Comparison of ENCODE assay signal across 9 cellular contexts in genomic region chr3:44647771-44648170, GRCh38. TPM values are rescaled to one million over a fixed set of nuclear protein-coding genes. Genes with fewer than 3 reads are reported as not detected.
DNase-seq lines count a peak whose midpoint lies in the region; ATAC-seq, FAIRE-seq and TF ChIP-seq lines count a peak whose summit lies in the region.
"Had no signal": no experiment of that assay in that cellular context is flagged by ENCODE, and none has a peak within 500 bp of the region (broad histone marks: within the 10 kb centered on the region; RNA-seq: fewer than 3 reads in every experiment).

No MANE protein-coding gene starts in this region.

- H3K9me3 ChIP-seq in SJCRH30 (replicated peaks) (peaks cover 5% of the 10 kb centered on the region; the same call in 1 of the 2 replicates), skeletal muscle satellite cell (replicated peaks; ENCODE audit: low read length) (peaks cover 10% of the 10 kb centered on the region), pancreas (no peaks in the 10 kb centered on the region)

- peaks cover 41% of the 10 kb centered on the region for H3K9me3 Mint-ChIP-seq in activated T-cell treated with anti-CD3 and anti-CD28 coated beads, Interleukin-2, amount 50 U/mL, for 4 hours
- no peaks in the 10 kb centered on the region for H3K9me3 Mint-ChIP-seq in endothelial cell (ENCODE audit: unreplicated experiment)

- H3K36me3 ChIP-seq in SJCRH30 (peaks cover 50% of the 10 kb centered on the region), skeletal muscle satellite cell (ENCODE audit: insufficient read depth, low read length) (peaks cover 35% of the 10 kb centered on the region), pancreas (peaks cover 0 to 14% (median 6%) of the 10 kb centered on the region in 3 donors)

- H3K27ac ChIP-seq in SJCRH30, result no peak overlapping the region
- no peak overlapping the region for H3K27ac ChIP-seq in pancreas

- peak overlapping the region; percentile 83 for H3K4me2 ChIP-seq in skeletal muscle satellite cell (ENCODE audit: low read length)

- no peaks in the 10 kb centered on the region for H3K27me3 ChIP-seq in SJCRH30
- no peaks in the 10 kb centered on the region for H3K27me3 ChIP-seq in skeletal muscle satellite cell (ENCODE audit: control insufficient read depth, insufficient read depth, low read length)
- no peaks in the 10 kb centered on the region for H3K27me3 ChIP-seq in pancreas

- H3K27me3 Mint-ChIP-seq in activated T-cell treated with anti-CD3 and anti-CD28 coated beads, Interleukin-2, amount 50 U/mL, for 4 hours (ENCODE audit: low read depth), result no peaks in the 10 kb centered on the region
- H3K27me3 Mint-ChIP-seq in endothelial cell (ENCODE audit: unreplicated experiment), result no peaks in the 10 kb centered on the region

- H3K4me3 ChIP-seq in SJCRH30 (peak overlapping the region; percentile 91), skeletal muscle satellite cell (ENCODE audit: low read length) (no peak overlapping the region), pancreas (no peak overlapping the region)

- no peak for FAIRE-seq in pancreas (lab: Jason Lieb, UNC)

- no peak for TF ChIP-seq CTCF in endothelial cell (IDR thresholded peaks at IDR 0.05; ENCODE audit: unreplicated experiment)
- no peak for TF ChIP-seq CTCF in pancreas (IDR thresholded peaks at IDR 0.05)

- no peak for DNase-seq in activated T-cell treated with anti-CD3 and anti-CD28 coated beads, Interleukin-2, amount 50 U/mL, for 4 hours
- DNase-seq in activated T-cell treated with anti-CD3 and anti-CD28 coated beads, Interleukin-2, amount 50 U/mL, for 48 hours, result no peak
- no peak for DNase-seq in SJCRH30
- DNase-seq in endothelial cell (ENCODE audit: low spot score), result no peak
- no peak for DNase-seq in pancreas
- DNase-seq in cerebellar cortex (ENCODE audit: low spot score), result no peak
- DNase-seq: SIG-M5 had no signal

- H3K9ac ChIP-seq in skeletal muscle satellite cell (ENCODE audit: low read depth, low read length), result no peak overlapping the region

- peaks cover 17% of the 10 kb centered on the region for H3K36me3 Mint-ChIP-seq in activated T-cell treated with anti-CD3 and anti-CD28 coated beads, Interleukin-2, amount 50 U/mL, for 4 hours (ENCODE audit: insufficient read depth)
- H3K36me3 Mint-ChIP-seq in endothelial cell (ENCODE audit: low read depth, unreplicated experiment), result peaks cover 28% of the 10 kb centered on the region

- ATAC-seq in activated T-cell treated with anti-CD3 and anti-CD28 coated beads, Interleukin-2, amount 50 U/mL, for 4 hours, result no peak
- ATAC-seq in pancreas, result no peak
- no peak for ATAC-seq in HG03095 (IDR thresholded peaks at IDR 0.05; ENCODE audit: unreplicated experiment)

- H3K4me1 ChIP-seq in SJCRH30 (no peaks in the 10 kb centered on the region), skeletal muscle satellite cell (ENCODE audit: control insufficient read depth, insufficient read depth, low read length) (peaks cover 7% of the 10 kb centered on the region), pancreas (peaks cover 0 to 6% (median 6%) of the 10 kb centered on the region in 3 donors)

- peak overlapping the region; percentile 96 for H3K27ac Mint-ChIP-seq in endothelial cell (ENCODE audit: unreplicated experiment)

- peak overlapping the region; percentile 83 for H3K4me3 Mint-ChIP-seq in activated T-cell treated with anti-CD3 and anti-CD28 coated beads, Interleukin-2, amount 50 U/mL, for 4 hours
- peak overlapping the region; percentile 96 for H3K4me3 Mint-ChIP-seq in endothelial cell (ENCODE audit: unreplicated experiment)

- WGBS in pancreas, 2 donors, result 94 to 95% methylated on average over 1 of the region's 1 CpG

- intact Hi-C loops in pancreas (cut with DNase I), result no loop called here

- H3K4me1 Mint-ChIP-seq in activated T-cell treated with anti-CD3 and anti-CD28 coated beads, Interleukin-2, amount 50 U/mL, for 4 hours (ENCODE audit: low read depth), result peaks cover 9% of the 10 kb centered on the region
- peaks cover 10% of the 10 kb centered on the region for H3K4me1 Mint-ChIP-seq in endothelial cell (ENCODE audit: unreplicated experiment)

RNA-seq across cellular contexts. Expression of gene ZNF35, which starts 0.8 kb away (rescaled TPM):
- total RNA-seq in activated T-cell treated with anti-CD3 and anti-CD28 coated beads, Interleukin-2, amount 50 U/mL, for 4 hours, result 1 to 10 TPM; 5.3 to 6.7 (median 6.6) TPM
- 17.0 and 18.7 TPM in 2 replicates for total RNA-seq in SJCRH30 (2014; rRNA removed; shearing (Covaris generic))
- total RNA-seq in endothelial cell (ENCODE audit: unreplicated experiment) (29.1 TPM), pancreas (1 to 10 TPM; 2.6 to 5.1 (median 3.0) TPM)
- 10.0 and 12.2 TPM in 2 replicates for total RNA-seq in skeletal muscle satellite cell (2012; rRNA removed)
- polyA plus RNA-seq in pancreas, result 1 to 10 TPM; 1.8 to 3.1 TPM

RNA-seq across cellular contexts. Expression of gene ZNF197, which starts 22.9 kb away (rescaled TPM):
- 1 to 10 TPM; 7.2 to 8.2 (median 7.6) TPM for total RNA-seq in activated T-cell treated with anti-CD3 and anti-CD28 coated beads, Interleukin-2, amount 50 U/mL, for 4 hours
- 16.8 and 22.5 TPM in 2 replicates for total RNA-seq in SJCRH30 (2014; rRNA removed; shearing (Covaris generic))
- 29.6 TPM for total RNA-seq in endothelial cell (ENCODE audit: unreplicated experiment)
- total RNA-seq in skeletal muscle satellite cell (2012; rRNA removed), result 12.9 TPM in 2 replicates
- 10 to 100 TPM in 1 of 6 donors, 1 to 10 TPM in 5; 5.4 to 12.1 (median 6.7) TPM for total RNA-seq in pancreas
- 1 to 10 TPM; 5.3 to 7.2 TPM for polyA plus RNA-seq in pancreas
